In the genomic region with DNA sequence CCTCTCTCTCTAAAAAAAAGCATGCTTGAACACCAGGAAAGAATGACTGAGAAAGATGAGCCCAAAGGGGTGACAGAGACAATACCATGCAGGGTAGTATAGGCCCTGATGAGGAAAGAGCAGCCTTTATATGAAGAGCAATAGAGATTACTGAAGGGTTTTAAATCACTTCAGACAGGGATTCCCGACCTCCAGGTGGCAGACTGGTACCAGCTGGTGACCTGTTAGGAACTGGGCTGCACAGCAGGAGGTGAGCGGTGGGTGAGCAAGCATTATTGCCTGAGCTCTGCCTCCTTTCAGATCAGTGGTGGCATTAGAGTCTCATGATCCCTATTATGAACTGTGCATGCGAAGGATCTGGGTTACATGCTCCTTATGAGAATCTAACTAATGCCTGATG, we compare ENCODE assay signal across 1 cellular context.
TF ChIP-seq lines count a peak whose summit lies in the region.

No MANE protein-coding gene starts in this region.

TF ChIP-seq in GM23338, 12 proteins besides CTCF, POLR2A, EP300 and RAD21 (continued from another document):
- TF ChIP-seq ZNF114 (CRISPR knock-in tag; IDR thresholded peaks at IDR 0.05) = no peak
- TF ChIP-seq EZH2phosphoT487 (IDR thresholded peaks at IDR 0.05; ENCODE audit: unreplicated experiment) = no peak
